ENCODE assay signal across 8 cellular contexts in the genomic region with DNA sequence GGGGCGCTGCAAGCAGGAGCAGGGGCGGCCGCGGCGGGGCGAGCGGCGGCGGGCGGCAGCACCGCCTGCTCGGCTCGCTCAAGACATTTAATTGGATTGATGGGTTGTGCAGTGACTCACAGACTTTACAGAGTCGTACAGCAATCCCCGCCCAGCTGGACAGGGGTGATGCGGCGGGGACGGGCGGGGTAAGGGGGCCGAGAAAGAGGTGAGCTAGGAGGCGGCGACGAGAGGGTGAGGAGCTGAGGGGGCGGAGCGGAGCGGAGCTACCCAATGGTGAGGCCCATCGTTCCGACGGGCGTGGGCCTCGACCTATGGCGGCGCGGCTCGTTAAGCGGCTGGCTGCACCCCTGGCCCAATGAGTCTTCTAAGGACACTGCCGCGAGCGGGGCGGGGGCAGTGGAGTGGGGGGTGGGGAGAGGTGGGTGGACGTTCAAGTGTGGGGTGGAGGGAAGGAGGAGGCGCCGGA.
DNase-seq lines count a peak whose midpoint lies in the region; ATAC-seq lines count a peak whose summit lies in the region.

No MANE protein-coding gene starts in this region.

- ATAC-seq in GM18873 (IDR thresholded peaks at IDR 0.05; ENCODE audit: low FRiP score, unreplicated experiment) (peak; percentile 82), HG03159 (IDR thresholded peaks at IDR 0.05; ENCODE audit: unreplicated experiment) (peak; percentile 87), left colon (peak; percentile 81)

- in situ Hi-C loops in ACHN (cut with HindIII; ENCODE audit: low pct_ligation_motif_present, low pct_unique_long_range_greater_than_20kb, low sequenced_read_pairs) = no loop called here

- DNase-seq in ACHN = peak; percentile 99
- peak; percentile 98 for DNase-seq in NCI-H226
- DNase-seq in activated CD4-positive, CD25-positive, alpha-beta regulatory T cell (lab: John Stamatoyannopoulos, UW) = peak; percentile 93 to 100 (median 97)
- DNase-seq in cerebellar cortex (ENCODE audit: low spot score) = peak; percentile 99
- DNase-seq in left colon = peak; percentile 99 to 100
- DNase-seq in stimulated activated CD4-positive, alpha-beta T cell treated with anti-CD3 and anti-CD28 coated beads, Interleukin-1b, Interleukin-23, amount 100 ng/mL, for 48 hours = peak; percentile 99

- intact Hi-C loops in left colon (cut with DNase I, micrococcal nuclease) = loop anchor here in 1 of 2 donors (5.0 kb wide), 1 partner anchor 104 kb away; no protein-coding TSS in a partner anchor

Comparison
In these comparisons a context has a peak if more than half of its experiments do, and no peak if none do; other contexts are left out.
1. Peak in every context shown above with its lines: DNase-seq and ATAC-seq.